8 cellular contexts compared by ENCODE assay signal in the genomic region with DNA sequence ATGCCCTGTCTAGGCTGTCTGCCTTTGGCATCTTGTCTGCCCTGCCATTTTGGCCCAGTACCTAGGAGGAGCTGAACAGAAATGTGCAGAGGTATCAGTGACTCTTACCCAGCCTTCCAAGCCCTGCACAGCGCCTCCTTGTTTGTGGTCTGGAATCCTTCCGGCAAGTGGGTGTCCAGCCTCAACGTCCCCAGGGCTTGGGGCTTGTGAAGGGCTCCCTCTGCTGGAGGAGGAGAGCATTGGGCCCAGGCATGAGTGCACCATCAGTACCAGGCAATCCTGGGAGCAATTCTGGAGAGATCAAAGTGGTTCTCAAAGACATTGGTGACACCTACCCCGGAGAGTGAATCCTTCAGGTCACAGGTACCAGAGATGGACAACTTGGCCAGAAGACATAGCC.
A peak's percentile ranks its signal among the peaks of the same experiment; 100 is the strongest.
DNase-seq lines count a peak whose midpoint lies in the region; ATAC-seq, FAIRE-seq and TF ChIP-seq lines count a peak whose summit lies in the region.

No MANE protein-coding gene starts in this region.

- DNase-seq in CD1c-positive myeloid dendritic cell (ENCODE audit: extremely low spot score) (peak; percentile 17), H54 (ENCODE audit: insufficient read length, low spot score) (peak; percentile 39), islet precursor cell (peak; percentile 70), HPDE6-E6E7 (ENCODE audit: extremely low spot score) (no peak), hypothalamus (lab: John Stamatoyannopoulos, UW) (no peak)
- peak; percentile 14 for DNase-seq in activated CD4-positive, alpha-beta T cell treated with anti-CD3 and anti-CD28 coated beads, Interleukin-2, amount 50 U/mL, for 1 hour

- no peak for FAIRE-seq in H54 (lab: Jason Lieb, UNC)

- no peak for TF ChIP-seq POLR2A in H54 (IDR thresholded peaks at IDR 0.05; ENCODE audit: low read depth, low read length)

- ATAC-seq in HG03432 (IDR thresholded peaks at IDR 0.05; ENCODE audit: unreplicated experiment) (no peak), SK-N-SH treated with all-trans-retinoic acid at 6 μM for 48 hours (no peak)

TF ChIP-seq in SK-N-SH treated with all-trans-retinoic acid at 6 μM for 48 hours, 23 proteins besides CTCF, POLR2A, EP300 and RAD21:
- no peak for TF ChIP-seq ZNF565 (CRISPR knock-in tag; conservative IDR thresholded peaks at IDR 0.05; ENCODE audit: low read depth)
- TF ChIP-seq ZFP30 (CRISPR knock-in tag; IDR thresholded peaks at IDR 0.05) = no peak
- no peak for TF ChIP-seq TCF4 (CRISPR knock-in tag; IDR thresholded peaks at IDR 0.05; ENCODE audit: borderline replicate concordance)
- TF ChIP-seq ZNF8 (CRISPR knock-in tag; IDR thresholded peaks at IDR 0.05) = no peak
- no peak for TF ChIP-seq ISL1 (CRISPR knock-in tag; IDR thresholded peaks at IDR 0.05)
- no peak for TF ChIP-seq TOX (CRISPR knock-in tag; IDR thresholded peaks at IDR 0.05; ENCODE audit: borderline replicate concordance)

Comparison
In these comparisons a context has a peak if more than half of its experiments do, and no peak if none do; other contexts are left out.
1. DNase-seq: peak in CD1c-positive myeloid dendritic cell (single experiment), H54 (single experiment), activated CD4-positive, alpha-beta T cell treated with anti-CD3 and anti-CD28 coated beads, Interleukin-2, amount 50 U/mL, for 1 hour (single experiment) and islet precursor cell (single experiment); none in HPDE6-E6E7 (single experiment) and hypothalamus (0 of 51).